In the genomic region with DNA sequence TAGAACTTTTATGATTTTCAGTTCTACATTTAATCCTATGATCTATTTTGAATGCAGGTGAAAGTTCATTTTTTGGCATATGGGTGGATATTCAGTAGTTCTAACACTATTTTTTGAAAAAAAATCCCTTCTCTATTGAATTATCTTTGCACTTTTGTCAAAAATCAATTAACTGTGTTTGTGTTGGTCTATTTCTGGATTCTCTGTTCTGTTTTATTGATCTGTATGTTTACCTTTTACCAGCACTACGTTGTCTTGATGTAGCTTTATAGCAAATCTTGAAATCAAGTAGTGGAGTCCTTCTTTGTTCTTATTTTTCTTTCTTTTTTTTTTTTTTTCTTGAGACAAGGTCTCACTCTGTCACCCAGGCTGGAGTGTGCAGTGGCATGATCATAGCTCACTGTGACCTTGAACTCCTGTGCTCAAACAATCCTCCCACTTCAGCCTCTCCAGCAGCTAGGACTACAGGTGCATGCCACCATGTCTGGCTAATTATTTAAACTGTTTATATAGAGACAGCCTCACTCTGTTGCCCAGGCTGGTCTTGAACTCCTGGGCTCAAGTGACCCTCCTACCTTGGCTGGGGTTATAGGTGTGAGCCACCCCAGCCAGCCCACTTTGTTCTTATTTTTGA, we compare ENCODE assay signal across 38 cellular contexts. TPM values are rescaled to one million over a fixed set of nuclear protein-coding genes. Genes with fewer than 3 reads are reported as not detected.
"Had no signal": no experiment of that assay in that cellular context is flagged by ENCODE, and none has a peak within 500 bp of the region (broad histone marks: within the 10 kb centered on the region; RNA-seq: fewer than 3 reads in every experiment).

No MANE protein-coding gene starts in this region.

- H3K4me1 Mint-ChIP-seq: brain had no signal

- H3K27me3 Mint-ChIP-seq: activated CD8-positive, alpha-beta T cell treated with anti-CD3 and anti-CD28 coated beads for 36 hours; activated naive CD8-positive, alpha-beta T cell treated with anti-CD3 and anti-CD28 coated beads, Interleukin-2, amount 10 ng/mL, durations not matched to agents 7 days and 5 days; activated T-helper 17 cell treated with anti-CD3 and anti-CD28 coated beads, Interleukin-2, amount 50 U/mL, for 72 hours; brain; T-cell had no signal

- H3K9me3 Mint-ChIP-seq: activated CD8-positive, alpha-beta T cell treated with anti-CD3 and anti-CD28 coated beads for 36 hours; activated naive CD8-positive, alpha-beta T cell treated with anti-CD3 and anti-CD28 coated beads, Interleukin-2, amount 10 ng/mL, durations not matched to agents 7 days and 5 days; activated T-cell treated with anti-CD3 and anti-CD28 coated beads, Interleukin-2, amount 50 U/mL, for 72 hours; activated T-helper 17 cell treated with anti-CD3 and anti-CD28 coated beads, Interleukin-2, amount 50 U/mL, for 72 hours had no signal

- H3K27ac Mint-ChIP-seq: activated CD8-positive, alpha-beta T cell treated with anti-CD3 and anti-CD28 coated beads for 36 hours; activated naive CD8-positive, alpha-beta T cell treated with anti-CD3 and anti-CD28 coated beads, Interleukin-2, amount 10 ng/mL, durations not matched to agents 7 days and 5 days; brain; T-cell had no signal

- H3K4me3 ChIP-seq: PC-9 had no signal

- FAIRE-seq: bronchial epithelial cell, RCC 7860 had no signal

- H3K4me3 Mint-ChIP-seq: activated CD8-positive, alpha-beta T cell treated with anti-CD3 and anti-CD28 coated beads for 36 hours; activated naive CD8-positive, alpha-beta T cell treated with anti-CD3 and anti-CD28 coated beads, Interleukin-2, amount 10 ng/mL, durations not matched to agents 7 days and 5 days; activated T-cell treated with anti-CD3 and anti-CD28 coated beads, Interleukin-2, amount 50 U/mL, for 72 hours; activated T-helper 17 cell treated with anti-CD3 and anti-CD28 coated beads, Interleukin-2, amount 50 U/mL, for 72 hours; brain; T-cell had no signal

- ATAC-seq: activated CD8-positive, alpha-beta T cell treated with anti-CD3 and anti-CD28 coated beads for 36 hours; activated T-cell treated with anti-CD3 and anti-CD28 coated beads, Interleukin-2, amount 50 U/mL, for 72 hours; activated T-helper 17 cell treated with anti-CD3 and anti-CD28 coated beads, Interleukin-2, amount 50 U/mL, for 72 hours; Right ventricle myocardium inferior; SK-N-SH treated with all-trans-retinoic acid at 6 μM for 48 hours; T-cell had no signal

- DNase-seq: activated CD4-positive, alpha-beta T cell treated with anti-CD3 and anti-CD28 coated beads for 1 hour; activated CD4-positive, alpha-beta T cell treated with anti-CD3 and anti-CD28 coated beads for 48 hours; activated CD4-positive, alpha-beta T cell treated with anti-CD3 and anti-CD28 coated beads, Interleukin-2, amount 50 U/mL, for 4 hours; activated CD4-positive, CD25-positive, alpha-beta regulatory T cell; activated CD8-positive, alpha-beta T cell treated with anti-CD3 and anti-CD28 coated beads for 36 hours; activated effector memory CD4-positive, alpha-beta T cell treated with anti-CD3 and anti-CD28 coated beads, Interleukin-2, amount 50 U/mL, for 16 hours; activated naive CD4-positive, alpha-beta T cell; activated naive CD4-positive, alpha-beta T cell treated with anti-CD3 and anti-CD28 coated beads, Interleukin-2, amount 50 U/mL, for 16 hours; activated naive CD8-positive, alpha-beta T cell treated with anti-CD3 and anti-CD28 coated beads, Interleukin-2, amount 10 ng/mL, durations not matched to agents 7 days and 5 days; activated T-cell treated with anti-CD3 and anti-CD28 coated beads, Interleukin-2, amount 50 U/mL, for 1 hour; activated T-cell treated with anti-CD3 and anti-CD28 coated beads, Interleukin-2, amount 50 U/mL, for 72 hours; caudate nucleus; cerebellar nuclear complex; Karpas-422; NCI-H1048; NCI-H1105 treated with DMSO at 0.1 percent for 48 hours; NCI-H1436; NCI-H1694 treated with DMSO at 0.1 percent for 48 hours; NCI-H2029; NCI-H510A; NCI-H526; NCI-H748 treated with DMSO at 0.1 percent for 48 hours; NK-92 treated with Interleukin-12 subunit alpha and Interleukin-12 subunit beta, amount 100 ng/mL, for 24 hours; PC-9; SIG-M5; T-cell; T-helper 2 cell; T-helper 9 cell had no signal

- H3K27ac ChIP-seq: PC-9, RWPE1, VCaP had no signal

RNA-seq across cellular contexts. Expression of gene PLEKHD1, which starts 54.1 kb away (rescaled TPM):
- total RNA-seq: MCF 10A, SK-MEL-5 had no signal
